In genomic region chrX:78029663-78030062, GRCh38 we compare ENCODE assay signal across 8 cellular contexts.
DNase-seq lines count a peak whose midpoint lies in the region; ATAC-seq and TF ChIP-seq lines count a peak whose summit lies in the region.

No MANE protein-coding gene starts in this region.

- DNase-seq in Right ventricle myocardium superior (no peak), cardiac septum (ENCODE audit: low spot score) (no peak), NCI-H1694 (lab: John Stamatoyannopoulos, UW) (peak; percentile 5), astrocyte of the cerebellum (ENCODE audit: low read depth) (peak; percentile 3), lower lobe of right lung (no peak)
- DNase-seq in stimulated activated naive CD4-positive, alpha-beta T cell (lab: John Stamatoyannopoulos, UW), result no peak

- H3K9me3 ChIP-seq in lower lobe of right lung, result no peaks in the 10 kb centered on the region

- intact Hi-C loops in Right ventricle myocardium superior (cut with DNase I) (no loop called here), cardiac septum (cut with DNase I) (no loop called here), lower lobe of right lung (cut with DNase I) (loop anchor here (10.0 kb wide), 1 partner anchor 115 kb away; the partner anchor contains the start of gene ATP7A)

- in situ Hi-C loops in astrocyte of the cerebellum (cut with HindIII; ENCODE audit: low sequenced_read_pairs), result no loop called here

- no peaks in the 10 kb centered on the region for H3K27me3 ChIP-seq in lower lobe of right lung (ENCODE audit: low read depth)

- peaks cover 9% of the 10 kb centered on the region for H3K36me3 ChIP-seq in lower lobe of right lung

- no peaks in the 10 kb centered on the region for H3K4me1 ChIP-seq in lower lobe of right lung

- TF ChIP-seq CTCF in astrocyte of the cerebellum (IDR thresholded peaks at IDR 0.05; ENCODE audit: low read depth, low read length, missing control alignments), result peak; percentile 49
- TF ChIP-seq CTCF in lower lobe of right lung (IDR thresholded peaks at IDR 0.05), result peak; percentile 30

- H3K4me3 ChIP-seq in astrocyte of the cerebellum (ENCODE audit: low read depth, low read length) (no peak overlapping the region), lower lobe of right lung (no peak overlapping the region)

- H3K27ac ChIP-seq in lower lobe of right lung, result no peak overlapping the region

- peak; percentile 46 for ATAC-seq in Right ventricle myocardium superior (ENCODE audit: poor library complexity)
- no peak for ATAC-seq in lower lobe of right lung
- ATAC-seq in GM21528 (IDR thresholded peaks at IDR 0.05; ENCODE audit: low FRiP score, unreplicated experiment), result no peak
- no peak for ATAC-seq in HG03439 (IDR thresholded peaks at IDR 0.05; ENCODE audit: unreplicated experiment)

Comparison
In these comparisons a context has a peak if more than half of its experiments do, and no peak if none do; other contexts are left out.
1. DNase-seq: peak in NCI-H1694 (single experiment) and astrocyte of the cerebellum (single experiment); none in Right ventricle myocardium superior (single experiment), cardiac septum (single experiment), lower lobe of right lung (single experiment) and stimulated activated naive CD4-positive, alpha-beta T cell (0 of 6).